Comparison of ENCODE assay signal across 11 cellular contexts in the genomic region with DNA sequence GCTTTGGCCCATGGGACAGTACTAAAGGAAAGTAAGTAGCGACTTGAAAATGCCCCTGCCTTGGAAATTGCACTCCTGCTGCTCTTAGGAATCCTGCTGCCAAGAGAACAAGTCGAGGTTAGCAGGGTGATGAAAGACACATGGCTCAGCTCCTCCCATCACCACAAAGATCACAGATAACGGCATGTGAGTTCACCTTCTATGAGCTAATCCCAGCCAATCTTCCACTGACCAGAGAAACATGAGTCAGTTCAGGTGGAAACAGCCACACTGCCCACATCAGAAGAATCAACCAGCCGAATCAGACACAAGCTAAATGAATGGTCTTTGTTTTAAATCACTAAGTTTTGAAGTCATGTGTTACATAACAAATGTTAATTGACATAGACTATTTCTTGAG.
DNase-seq lines count a peak whose midpoint lies in the region; ATAC-seq, FAIRE-seq and TF ChIP-seq lines count a peak whose summit lies in the region.
"Had no signal": no experiment of that assay in that cellular context is flagged by ENCODE, and none has a peak within 500 bp of the region (broad histone marks: within the 10 kb centered on the region; RNA-seq: fewer than 3 reads in every experiment).

No MANE protein-coding gene starts in this region.

- intact Hi-C loops in pancreas (cut with DNase I), result no loop called here

- in situ Hi-C loops in brain microvascular endothelial cell (cut with HindIII; ENCODE audit: low pct_ligation_motif_present, low sequenced_read_pairs), result no loop called here

- ATAC-seq in pancreas, result peak in 3 of 4 donors; percentile 37 to 75 (median 63)
- no peak for ATAC-seq in GM19455 (IDR thresholded peaks at IDR 0.05; ENCODE audit: unreplicated experiment)

- 68 to 81% methylated on average over 4 of the region's 4 CpGs for whole genome bisulfite sequencing in pancreas, 2 donors

- FAIRE-seq in pancreas (lab: Jason Lieb, UNC), result no peak

- no peaks in the 10 kb centered on the region for H3K9me3 ChIP-seq in pancreas

- H3K4me3 ChIP-seq in brain microvascular endothelial cell (ENCODE audit: low read depth, low read length) (no peak overlapping the region), pancreas (no peak overlapping the region)

- H3K4me1 ChIP-seq in pancreas, result peaks cover 0 to 4% (median 0%) of the 10 kb centered on the region in 3 donors

- H3K27ac ChIP-seq in brain microvascular endothelial cell (no peak overlapping the region), pancreas (no peak overlapping the region)

- TF ChIP-seq CTCF in brain microvascular endothelial cell (IDR thresholded peaks at IDR 0.05; ENCODE audit: low read depth, low read length, missing control alignments) (no peak), pancreas (IDR thresholded peaks at IDR 0.05) (no peak)

- H3K27me3 ChIP-seq in brain microvascular endothelial cell (replicated peaks) (no peaks in the 10 kb centered on the region), pancreas (no peaks in the 10 kb centered on the region)

- H3K36me3 ChIP-seq in brain microvascular endothelial cell (replicated peaks) (no peaks in the 10 kb centered on the region), pancreas (no peaks in the 10 kb centered on the region)

- DNase-seq in NK-92 treated with Interleukin-12 subunit alpha and Interleukin-12 subunit beta, amount 100 ng/mL, for 24 hours (lab: John Stamatoyannopoulos, UW), result peak; percentile 2
- DNase-seq in NK-92 (lab: John Stamatoyannopoulos, UW; ENCODE audit: unreplicated experiment) (no peak), HT-29 (ENCODE audit: low spot score) (peak; percentile 79), brain microvascular endothelial cell (peak; percentile 20), pancreas (no peak), SW 1271 (lab: John Stamatoyannopoulos, UW) (no peak), NCI-H526 treated with DMSO at 0.1 percent for 48 hours (lab: John Stamatoyannopoulos, UW) (no peak)
- DNase-seq: activated naive CD4-positive, alpha-beta T cell treated with anti-CD3 and anti-CD28 coated beads, Interleukin-2, amount 50 U/mL, for 16 hours; stimulated activated CD4-positive, alpha-beta T cell treated with anti-CD3 and anti-CD28 coated beads, Interleukin-4, amount 100 ng/mL, for 4 hours; T-helper 1 cell had no signal

Comparison
In these comparisons a context has a peak if more than half of its experiments do, and no peak if none do; other contexts are left out.
1. DNase-seq: peak in NK-92 treated with Interleukin-12 subunit alpha and Interleukin-12 subunit beta, amount 100 ng/mL, for 24 hours (single experiment), HT-29 (single experiment) and brain microvascular endothelial cell (single experiment); none in NK-92 (single experiment), pancreas (0 of 6), SW 1271 (0 of 2) and NCI-H526 treated with DMSO at 0.1 percent for 48 hours (single experiment).